In the genomic region with DNA sequence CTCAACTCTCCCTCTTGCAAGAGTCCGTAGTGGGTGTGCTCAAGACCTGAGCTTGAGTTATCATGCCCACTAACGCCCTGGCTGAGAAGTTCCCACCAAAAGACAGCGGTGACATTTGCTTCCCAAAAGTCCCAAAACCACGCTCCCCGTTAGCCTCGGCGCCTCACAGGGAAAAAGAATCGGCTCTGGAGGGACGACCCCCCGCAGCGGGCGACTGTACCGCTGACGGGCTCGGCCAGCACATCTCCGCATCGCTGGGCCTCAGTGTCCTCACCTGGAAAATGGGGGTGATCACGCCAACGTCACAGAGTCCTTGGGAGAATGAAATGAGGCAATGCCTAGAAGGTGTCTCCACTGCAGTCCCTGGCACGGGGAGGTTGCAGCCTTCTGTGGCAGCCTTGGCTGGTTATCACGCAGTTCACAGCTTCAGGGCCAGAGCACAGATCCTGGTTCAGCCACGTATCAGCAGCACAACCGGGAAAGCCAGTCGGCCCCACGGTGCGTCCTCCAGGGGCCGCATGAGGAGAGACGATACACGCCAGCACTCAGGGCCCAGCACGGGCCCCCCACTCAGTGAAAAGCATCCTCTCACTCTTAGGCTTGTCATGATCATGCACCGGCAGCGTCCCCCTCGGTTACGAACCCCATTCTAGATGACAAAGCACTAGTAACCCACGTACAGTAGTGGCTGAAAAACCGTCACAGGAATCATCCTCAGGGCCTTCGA, we compare ENCODE assay signal across 26 cellular contexts.
"Had no signal": no experiment of that assay in that cellular context is flagged by ENCODE, and none has a peak within 500 bp of the region (broad histone marks: within the 10 kb centered on the region; RNA-seq: fewer than 3 reads in every experiment).

No MANE protein-coding gene starts in this region.

- H3K36me3 ChIP-seq: adrenal gland, ascending aorta, brain microvascular endothelial cell, left ventricle myocardium inferior, transverse colon, uterus had no signal

- ATAC-seq: activated CD4-positive, alpha-beta T cell treated with anti-CD3 and anti-CD28 coated beads for 36 hours; activated T-cell treated with anti-CD3 and anti-CD28 coated beads, Interleukin-2, amount 50 U/mL, for 4 hours; effector memory CD8-positive, alpha-beta T cell; sciatic nerve; stimulated activated memory B cell treated with anti-CD40 and anti-IgM and Interleukin-4, amounts not matched to agents 10 μg/mL and 1 μg/mL and 100 μg/mL, for 72 hours had no signal

- H3K4me3 Mint-ChIP-seq: activated CD4-positive, alpha-beta T cell treated with anti-CD3 and anti-CD28 coated beads for 36 hours; activated naive CD8-positive, alpha-beta T cell; activated T-cell treated with anti-CD3 and anti-CD28 coated beads, Interleukin-2, amount 50 U/mL, for 4 hours; effector memory CD8-positive, alpha-beta T cell; natural killer cell treated with Interleukin-12 subunit alpha and Interleukin-12 subunit beta and Interleukin-15 and Interleukin-18, amount 100 ng/mL, for 72 hours; stimulated activated memory B cell treated with anti-CD40 and anti-IgM and Interleukin-4, amounts not matched to agents 10 μg/mL and 1 μg/mL and 100 μg/mL, for 72 hours had no signal

- H3K4me2 ChIP-seq: smooth muscle cell had no signal

- H3K9me3 ChIP-seq: adrenal gland, ascending aorta, esophagus muscularis mucosa, left ventricle myocardium inferior, stomach, transverse colon, uterus had no signal

- H3K36me3 Mint-ChIP-seq: activated naive CD8-positive, alpha-beta T cell; natural killer cell treated with Interleukin-12 subunit alpha and Interleukin-12 subunit beta and Interleukin-15 and Interleukin-18, amount 100 ng/mL, for 72 hours; stimulated activated memory B cell treated with anti-CD40 and anti-IgM and Interleukin-4, amounts not matched to agents 10 μg/mL and 1 μg/mL and 100 μg/mL, for 72 hours had no signal

- H3K27me3 ChIP-seq: adrenal gland, ascending aorta, esophagus muscularis mucosa, transverse colon, uterus had no signal

- DNase-seq: activated CD4-positive, alpha-beta T cell treated with anti-CD3 and anti-CD28 coated beads for 36 hours; activated CD4-positive, alpha-beta T cell treated with anti-CD3 and anti-CD28 coated beads, Interleukin-2, amount 50 U/mL, for 48 hours; activated CD8-positive, alpha-beta memory T cell treated with anti-CD3 and anti-CD28 coated beads, Interleukin-2, amount 50 U/mL, for 48 hours; activated naive CD4-positive, alpha-beta T cell; activated T-cell treated with anti-CD3 and anti-CD28 coated beads, Interleukin-2, amount 50 U/mL, for 4 hours; adrenal gland; brain microvascular endothelial cell; caudate nucleus; dorsolateral prefrontal cortex; effector memory CD8-positive, alpha-beta T cell; glutamatergic neuron; hippocampal formation; left ventricle myocardium inferior; mammary epithelial cell; stimulated activated CD4-positive, alpha-beta T cell treated with anti-CD3 and anti-CD28 coated beads, Interleukin-15, amount 100 ng/mL, for 24 hours; stomach; transverse colon; uterus had no signal

- H3K27ac Mint-ChIP-seq: activated CD4-positive, alpha-beta T cell treated with anti-CD3 and anti-CD28 coated beads for 36 hours; activated naive CD8-positive, alpha-beta T cell; activated T-helper 2 cell treated with anti-CD3 and anti-CD28 coated beads, Interferon-gamma antibody, Interleukin-2, Interleukin-4, amounts not matched to agents 10 μg/mL and 5 μg/mL and 100 μg/mL, durations not matched to agents 14 hours and 24 hours and 36 hours; effector memory CD8-positive, alpha-beta T cell; natural killer cell treated with Interleukin-12 subunit alpha and Interleukin-12 subunit beta and Interleukin-15 and Interleukin-18, amount 100 ng/mL, for 72 hours; stimulated activated memory B cell treated with anti-CD40 and anti-IgM and Interleukin-4, amounts not matched to agents 10 μg/mL and 1 μg/mL and 100 μg/mL, for 72 hours had no signal

- H3K4me3 ChIP-seq: adrenal gland, ascending aorta, dorsolateral prefrontal cortex, esophagus muscularis mucosa, left ventricle myocardium inferior, smooth muscle cell, stomach, transverse colon, uterus had no signal

- H3K9me3 Mint-ChIP-seq: activated T-cell treated with anti-CD3 and anti-CD28 coated beads, Interleukin-2, amount 50 U/mL, for 4 hours; activated T-helper 2 cell treated with anti-CD3 and anti-CD28 coated beads, Interferon-gamma antibody, Interleukin-2, Interleukin-4, amounts not matched to agents 10 μg/mL and 5 μg/mL and 100 μg/mL, durations not matched to agents 14 hours and 24 hours and 36 hours; effector memory CD8-positive, alpha-beta T cell; natural killer cell treated with Interleukin-12 subunit alpha and Interleukin-12 subunit beta and Interleukin-15 and Interleukin-18, amount 100 ng/mL, for 72 hours; stimulated activated memory B cell treated with anti-CD40 and anti-IgM and Interleukin-4, amounts not matched to agents 10 μg/mL and 1 μg/mL and 100 μg/mL, for 72 hours had no signal

- H3K27ac ChIP-seq: adrenal gland, ascending aorta, brain microvascular endothelial cell, dorsolateral prefrontal cortex, esophagus muscularis mucosa, left ventricle myocardium inferior had no signal

- H3K4me1 ChIP-seq: uterus had no signal

- H3K4me1 Mint-ChIP-seq: activated CD4-positive, alpha-beta T cell treated with anti-CD3 and anti-CD28 coated beads for 36 hours; stimulated activated memory B cell treated with anti-CD40 and anti-IgM and Interleukin-4, amounts not matched to agents 10 μg/mL and 1 μg/mL and 100 μg/mL, for 72 hours had no signal
